In genomic region chr11:59152312-59152967, GRCh38 we compare ENCODE assay signal across 11 cellular contexts. TPM values are rescaled to one million over a fixed set of nuclear protein-coding genes. Genes with fewer than 3 reads are reported as not detected.
DNase-seq lines count a peak whose midpoint lies in the region; ATAC-seq, FAIRE-seq and TF ChIP-seq lines count a peak whose summit lies in the region.
"Had no signal": no experiment of that assay in that cellular context is flagged by ENCODE, and none has a peak within 500 bp of the region (broad histone marks: within the 10 kb centered on the region; RNA-seq: fewer than 3 reads in every experiment).

No MANE protein-coding gene starts in this region.

- CTCF ChIA-PET in activated CD4-positive, alpha-beta memory T cell treated with anti-CD3 and anti-CD28 coated beads for 36 hours (lab: Charles Lee), result interaction anchor here (1.0 to 2.3 kb wide), 6 partner anchors 10 to 94 kb away, joined by 3 to 12 read pairs (median 4); partner anchors contain the start of genes DTX4 and FAM111A

- TF ChIP-seq POLR2A in GM12891 (IDR thresholded peaks at IDR 0.05; ENCODE audit: low read depth, low read length), result 0 out of 2 replicates have a peak, but pooled peaks have one; percentile 25

- FAIRE-seq in GM12891 (lab: Jason Lieb, UNC), result peak; percentile 89

- intact Hi-C loops in activated CD4-positive, alpha-beta memory T cell treated with anti-CD3 and anti-CD28 coated beads for 36 hours (cut with micrococcal nuclease), result loop anchor here (1.0 to 5.0 kb wide), 6 partner anchors 8 to 625 kb away; partner anchors contain the start of genes FAM111B and OSBP

- ATAC-seq in GM19351 (IDR thresholded peaks at IDR 0.05; ENCODE audit: unreplicated experiment), result peak; percentile 84
- peak; percentile 78 for ATAC-seq in HG02973 (IDR thresholded peaks at IDR 0.05; ENCODE audit: unreplicated experiment)

- H3K36me3 Mint-ChIP-seq in activated CD4-positive, alpha-beta memory T cell treated with anti-CD3 and anti-CD28 coated beads for 36 hours, result peaks cover 53% of the 10 kb centered on the region
- H3K36me3 Mint-ChIP-seq in type B pancreatic cell, result peaks cover 10% of the 10 kb centered on the region

- no peaks in the 10 kb centered on the region for H3K9me3 Mint-ChIP-seq in activated CD4-positive, alpha-beta memory T cell treated with anti-CD3 and anti-CD28 coated beads for 36 hours
- no peaks in the 10 kb centered on the region for H3K9me3 Mint-ChIP-seq in type B pancreatic cell

- POLR2A ChIA-PET in activated CD4-positive, alpha-beta memory T cell treated with anti-CD3 and anti-CD28 coated beads for 36 hours (lab: Charles Lee), result interaction anchor here (0.9 to 2.0 kb wide), 3 partner anchors 8 to 46 kb away, joined by 3 to 9 read pairs (median 3); partner anchors contain the start of genes FAM111A and FAM111B

- TF ChIP-seq CTCF in type B pancreatic cell (conservative IDR thresholded peaks at IDR 0.05), result no peak

- peaks cover 41% of the 10 kb centered on the region for H3K4me1 Mint-ChIP-seq in activated CD4-positive, alpha-beta memory T cell treated with anti-CD3 and anti-CD28 coated beads for 36 hours (ENCODE audit: low read depth)
- no peaks in the 10 kb centered on the region for H3K4me1 Mint-ChIP-seq in type B pancreatic cell (ENCODE audit: unreplicated experiment)

- H3K27ac Mint-ChIP-seq in activated CD4-positive, alpha-beta memory T cell treated with anti-CD3 and anti-CD28 coated beads for 36 hours, result peak overlapping the region; percentile 92
- no peak overlapping the region for H3K27ac Mint-ChIP-seq in type B pancreatic cell

- H3K27me3 Mint-ChIP-seq in activated CD4-positive, alpha-beta memory T cell treated with anti-CD3 and anti-CD28 coated beads for 36 hours, result no peaks in the 10 kb centered on the region
- peaks cover 3% of the 10 kb centered on the region for H3K27me3 Mint-ChIP-seq in type B pancreatic cell

- DNase-seq in GM12891 (ENCODE audit: insufficient read length, low spot score) (no peak), germinal center (ENCODE audit: low spot score) (no peak), pons (ENCODE audit: low spot score) (no peak), type B pancreatic cell (ENCODE audit: extremely low spot score, unreplicated experiment) (no peak), globus pallidus (ENCODE audit: low spot score) (no peak)
- DNase-seq in activated CD4-positive, alpha-beta memory T cell treated with anti-CD3 and anti-CD28 coated beads for 36 hours, result peak; percentile 55
- DNase-seq: activated CD8-positive, alpha-beta memory T cell treated with anti-CD3 and anti-CD28 coated beads, Interleukin-2, amount 50 U/mL, for 4 hours; NK-92 treated with Interleukin-12 subunit alpha and Interleukin-12 subunit beta, amount 100 ng/mL, for 24 hours; trophoblast cell had no signal

- peak overlapping the region; percentile 53 for H3K4me3 Mint-ChIP-seq in activated CD4-positive, alpha-beta memory T cell treated with anti-CD3 and anti-CD28 coated beads for 36 hours
- H3K4me3 Mint-ChIP-seq in type B pancreatic cell, result no peak overlapping the region

TF ChIP-seq in GM12891, 5 proteins besides CTCF, POLR2A, EP300 and RAD21:
- TF ChIP-seq PAX5 (IDR thresholded peaks at IDR 0.05; ENCODE audit: insufficient read depth, low read length, severe bottlenecking) (peak; percentile 70), POLR2AphosphoS5 (IDR thresholded peaks at IDR 0.05; ENCODE audit: low read depth, low read length) (no peak)

RNA-seq across cellular contexts. Expression of gene FAM111A, which starts 9.8 kb away (rescaled TPM):
- polyA plus RNA-seq in GM12891 (2012; ENCODE audit: low read depth, missing spikeins), result 26.8 TPM
- total RNA-seq in activated CD4-positive, alpha-beta memory T cell treated with anti-CD3 and anti-CD28 coated beads for 36 hours, result 10 to 100 TPM; 87.6 to 87.8 TPM
- 28.4 and 29.1 TPM in 2 replicates for total RNA-seq in type B pancreatic cell (ENCODE audit: low replicate concordance)

RNA-seq across cellular contexts. Expression of gene DTX4, which starts 19.5 kb away (rescaled TPM):
- polyA plus RNA-seq in GM12891 (2012; ENCODE audit: low read depth, missing spikeins), result 24.8 TPM
- under 1 TPM; 0.05 to 0.07 TPM for total RNA-seq in activated CD4-positive, alpha-beta memory T cell treated with anti-CD3 and anti-CD28 coated beads for 36 hours
- 55.3 and 79.2 TPM in 2 replicates for total RNA-seq in type B pancreatic cell (ENCODE audit: low replicate concordance)

RNA-seq across cellular contexts. Expression of gene FAM111B, which starts 45.4 kb away (rescaled TPM):
- polyA plus RNA-seq in GM12891 (2012; ENCODE audit: low read depth, missing spikeins), result 24.7 TPM
- total RNA-seq in activated CD4-positive, alpha-beta memory T cell treated with anti-CD3 and anti-CD28 coated beads for 36 hours, result 10 to 100 TPM; 28.9 to 31.0 TPM
- 12.7 and 13.2 TPM in 2 replicates for total RNA-seq in type B pancreatic cell (ENCODE audit: low replicate concordance)

Comparison
In these comparisons a context has a peak if more than half of its experiments do, and no peak if none do; other contexts are left out.
1. RNA of gene DTX4, which starts 19.5 kb away (total RNA-seq): 55.3 to 79.2 TPM in type B pancreatic cell; 0.05 to 0.07 TPM in activated CD4-positive, alpha-beta memory T cell treated with anti-CD3 and anti-CD28 coated beads for 36 hours; every median in the first group is over 10 times any median in the second.